ENCODE assay signal across 1 cellular context in genomic region chr10:119468542-119469324, GRCh38.
TF ChIP-seq lines count a peak whose summit lies in the region.

No MANE protein-coding gene starts in this region.

TF ChIP-seq in K562, 482 proteins besides CTCF, POLR2A, EP300 and RAD21 (continued from another document):
- TF ChIP-seq, protein P1, sequence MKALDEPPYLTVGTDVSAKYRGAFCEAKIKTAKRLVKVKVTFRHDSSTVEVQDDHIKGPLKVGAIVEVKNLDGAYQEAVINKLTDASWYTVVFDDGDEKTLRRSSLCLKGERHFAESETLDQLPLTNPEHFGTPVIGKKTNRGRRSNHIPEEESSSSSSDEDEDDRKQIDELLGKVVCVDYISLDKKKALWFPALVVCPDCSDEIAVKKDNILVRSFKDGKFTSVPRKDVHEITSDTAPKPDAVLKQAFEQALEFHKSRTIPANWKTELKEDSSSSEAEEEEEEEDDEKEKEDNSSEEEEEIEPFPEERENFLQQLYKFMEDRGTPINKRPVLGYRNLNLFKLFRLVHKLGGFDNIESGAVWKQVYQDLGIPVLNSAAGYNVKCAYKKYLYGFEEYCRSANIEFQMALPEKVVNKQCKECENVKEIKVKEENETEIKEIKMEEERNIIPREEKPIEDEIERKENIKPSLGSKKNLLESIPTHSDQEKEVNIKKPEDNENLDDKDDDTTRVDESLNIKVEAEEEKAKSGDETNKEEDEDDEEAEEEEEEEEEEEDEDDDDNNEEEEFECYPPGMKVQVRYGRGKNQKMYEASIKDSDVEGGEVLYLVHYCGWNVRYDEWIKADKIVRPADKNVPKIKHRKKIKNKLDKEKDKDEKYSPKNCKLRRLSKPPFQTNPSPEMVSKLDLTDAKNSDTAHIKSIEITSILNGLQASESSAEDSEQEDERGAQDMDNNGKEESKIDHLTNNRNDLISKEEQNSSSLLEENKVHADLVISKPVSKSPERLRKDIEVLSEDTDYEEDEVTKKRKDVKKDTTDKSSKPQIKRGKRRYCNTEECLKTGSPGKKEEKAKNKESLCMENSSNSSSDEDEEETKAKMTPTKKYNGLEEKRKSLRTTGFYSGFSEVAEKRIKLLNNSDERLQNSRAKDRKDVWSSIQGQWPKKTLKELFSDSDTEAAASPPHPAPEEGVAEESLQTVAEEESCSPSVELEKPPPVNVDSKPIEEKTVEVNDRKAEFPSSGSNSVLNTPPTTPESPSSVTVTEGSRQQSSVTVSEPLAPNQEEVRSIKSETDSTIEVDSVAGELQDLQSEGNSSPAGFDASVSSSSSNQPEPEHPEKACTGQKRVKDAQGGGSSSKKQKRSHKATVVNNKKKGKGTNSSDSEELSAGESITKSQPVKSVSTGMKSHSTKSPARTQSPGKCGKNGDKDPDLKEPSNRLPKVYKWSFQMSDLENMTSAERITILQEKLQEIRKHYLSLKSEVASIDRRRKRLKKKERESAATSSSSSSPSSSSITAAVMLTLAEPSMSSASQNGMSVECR (CRISPR knock-in tag; IDR thresholded peaks at IDR 0.05), result no peak
- peak; percentile 93 for TF ChIP-seq ZNF263 (CRISPR knock-in tag; IDR thresholded peaks at IDR 0.05; ENCODE audit: borderline replicate concordance)
- no peak for TF ChIP-seq TFAM (CRISPR knock-in tag; conservative IDR thresholded peaks at IDR 0.05)
- TF ChIP-seq ZNF316 (IDR thresholded peaks at IDR 0.05), result no peak
- TF ChIP-seq ZSCAN32 (CRISPR knock-in tag; IDR thresholded peaks at IDR 0.05), result no peak
- no peak for TF ChIP-seq TSC22D4 (tag; IDR thresholded peaks at IDR 0.05)
- no peak for TF ChIP-seq TCF3 (CRISPR knock-in tag; IDR thresholded peaks at IDR 0.05)
- no peak for TF ChIP-seq MCM7 (IDR thresholded peaks at IDR 0.05)
